ENCODE assay signal across 36 cellular contexts in genomic region chr4:35897808-35898207, GRCh38.
A peak's percentile ranks its signal among the peaks of the same experiment; 100 is the strongest.
DNase-seq lines count a peak whose midpoint lies in the region; ATAC-seq, FAIRE-seq and TF ChIP-seq lines count a peak whose summit lies in the region.
"Had no signal": no experiment of that assay in that cellular context is flagged by ENCODE, and none has a peak within 500 bp of the region (broad histone marks: within the 10 kb centered on the region; RNA-seq: fewer than 3 reads in every experiment).

No MANE protein-coding gene starts in this region.

- no peaks in the 10 kb centered on the region for H3K9me2 ChIP-seq in MM.1S (replicated peaks; ENCODE audit: insufficient read depth, low read length)

- no peaks in the 10 kb centered on the region for H3F3A ChIP-seq in MM.1S (ENCODE audit: insufficient read depth, low read length)

- DNase-seq in HepG2 (ENCODE audit: low spot score): no peak
- DNase-seq in right lobe of liver: no peak
- no peak for DNase-seq in astrocyte (ENCODE audit: low read depth)
- no peak for DNase-seq in GM12878 (ENCODE audit: low read depth, low spot score)
- DNase-seq in MM.1S: no peak
- DNase-seq in activated CD8-positive, alpha-beta memory T cell treated with anti-CD3 and anti-CD28 coated beads, Interleukin-2, amount 50 U/mL, for 4 hours: no peak
- DNase-seq: 8988T; ACHN; AML-193; BE2C; C1 segment of cervical spinal cord; Caco-2; Calu3; CD4-positive, alpha-beta memory T cell; CD4-positive, alpha-beta T cell; CD4-positive, CD25-positive, alpha-beta regulatory T cell; CD8-positive, alpha-beta memory T cell; CD8-positive, alpha-beta T cell; COR-L47; DMS 273 treated with DMSO at 0.1 percent for 48 hours; DMS153; DMS53; DMS79; DMS79 treated with DMSO at 0.1 percent for 48 hours; DND-41; EL had no signal

- CTCF ChIA-PET in HepG2 (lab: Yijun Ruan, JAX; ENCODE audit: low intra/inter-chr PET ratio, low total read pairs) (no interaction called here), GM12878 (lab: Yijun Ruan, JAX) (interaction anchor here (1.3 to 1.4 kb wide), 2 partner anchors 9 to 36 kb away, joined by 3 to 4 read pairs; no protein-coding TSS in a partner anchor)

- H3K9me3 ChIP-seq in HepG2 (ENCODE audit: low read length) (no peaks in the 10 kb centered on the region), right lobe of liver (no peaks in the 10 kb centered on the region), astrocyte (ENCODE audit: insufficient read depth, low read depth, low read length) (peaks cover 4% of the 10 kb centered on the region), GM12878 (replicated peaks; ENCODE audit: control insufficient read depth, insufficient read depth, low read length) (no peaks in the 10 kb centered on the region), MM.1S (replicated peaks; ENCODE audit: insufficient read depth, low read length) (no peaks in the 10 kb centered on the region)
- H3K9me3 ChIP-seq: A549; BE2C; BLaER1; BLaER1 treated with 17β-estradiol and CSF1 and Interleukin-3, amounts not matched to agents 10 nM and 100 nM; Caco-2 had no signal

- TF ChIP-seq CTCF in HepG2 (CRISPR knock-in tag; IDR thresholded peaks at IDR 0.05) (no peak), right lobe of liver (IDR thresholded peaks at IDR 0.05) (no peak), astrocyte (IDR thresholded peaks at IDR 0.05; ENCODE audit: insufficient read depth, low read depth, low read length) (no peak), GM12878 (IDR thresholded peaks at IDR 0.05 in 2 of 3, conservative IDR thresholded peaks at IDR 0.05 in 1 of 3; ENCODE audit: control insufficient read depth in 2 of 3, extremely low read depth in 1 of 3, insufficient read depth in 1 of 3, low read depth in 3 of 3, low read length in 3 of 3) (no peak), MM.1S (IDR thresholded peaks at IDR 0.05; ENCODE audit: low read length) (no peak)

- no peak for TF ChIP-seq POLR2A in HepG2 (IDR thresholded peaks at IDR 0.05; ENCODE audit: insufficient read depth in 1 of 2, low read depth in 2 of 2, low read length in 2 of 2)
- TF ChIP-seq POLR2A in right lobe of liver (IDR thresholded peaks at IDR 0.05): no peak
- no peak for TF ChIP-seq POLR2A in GM12878 (IDR thresholded peaks at IDR 0.05; ENCODE audit: low read depth, low read length)

- FAIRE-seq in HepG2 (lab: Jason Lieb, UNC): no peak
- peak; percentile 32 for FAIRE-seq in astrocyte (lab: Jason Lieb, UNC)
- FAIRE-seq in GM12878 (lab: Jason Lieb, UNC): no peak
- FAIRE-seq: A549, D721Med had no signal

- no peak for TF ChIP-seq RAD21 in HepG2 (CRISPR knock-in tag; IDR thresholded peaks at IDR 0.05)
- no peak for TF ChIP-seq RAD21 in GM12878 (IDR thresholded peaks at IDR 0.05; ENCODE audit: insufficient read depth, low read depth, low read length)

- H3K27me3 Mint-ChIP-seq in astrocyte (ENCODE audit: low read depth, unreplicated experiment): no peaks in the 10 kb centered on the region
- H3K27me3 Mint-ChIP-seq: B cell; CD4-positive, CD25-positive, alpha-beta regulatory T cell had no signal

- SMC1A ChIA-PET in GM12878 (lab: Charles Lee; ENCODE audit: uncharacterized antibody, unreplicated experiment): interaction anchor here (1.1 to 2.6 kb wide), 2 partner anchors 9 to 433 kb away, joined by 3 to 21 read pairs; no protein-coding TSS in a partner anchor

- H3K79me2 ChIP-seq in HepG2 (ENCODE audit: insufficient read depth, low read length): no peaks in the 10 kb centered on the region
- H3K79me2 ChIP-seq in astrocyte (ENCODE audit: insufficient read depth, low read length): no peaks in the 10 kb centered on the region
- no peaks in the 10 kb centered on the region for H3K79me2 ChIP-seq in GM12878 (ENCODE audit: control insufficient read depth, insufficient read depth, low read length)
- no peaks in the 10 kb centered on the region for H3K79me2 ChIP-seq in MM.1S (ENCODE audit: low read length)

- H3K36me3 ChIP-seq in HepG2 (replicated peaks in 1 of 2; ENCODE audit: control insufficient read depth in 1 of 2, insufficient read depth in 2 of 2, low read length in 2 of 2) (no peaks in the 10 kb centered on the region), right lobe of liver (no peaks in the 10 kb centered on the region), astrocyte (ENCODE audit: insufficient read depth, low read length) (no peaks in the 10 kb centered on the region), GM12878 (ENCODE audit: control insufficient read depth in 2 of 2, insufficient read depth in 2 of 2, low read length in 1 of 2) (no peaks in the 10 kb centered on the region), MM.1S (replicated peaks; ENCODE audit: insufficient read depth, low read length) (no peaks in the 10 kb centered on the region)
- H3K36me3 ChIP-seq: BE2C; BLaER1; BLaER1 treated with 17β-estradiol and CSF1 and Interleukin-3, amounts not matched to agents 10 nM and 100 nM had no signal

- BruUV-seq in HepG2 (replicated peaks; lab: Mats Ljungman, UMichigan) (no TSS peak), GM12878 (replicated peaks; lab: Mats Ljungman, UMichigan) (no TSS peak)

- intact Hi-C loops in HepG2 (cut with micrococcal nuclease; ENCODE audit: unreplicated experiment) (no loop called here), right lobe of liver (cut with DNase I) (no loop called here), GM12878 (cut with micrococcal nuclease; ENCODE audit: unreplicated experiment) (no loop called here)

- in situ Hi-C loops in HepG2 (cut with HindIII; ENCODE audit: extremely low pct_ligation_motif_present, low pct_unique_long_range_greater_than_20kb): no loop called here
- in situ Hi-C loops in GM12878 (cut with MboI): no loop called here

- H3K9ac ChIP-seq in HepG2 (ENCODE audit: insufficient read depth, low read depth, low read length) (no peak overlapping the region), astrocyte (ENCODE audit: low read length) (no peak overlapping the region), GM12878 (ENCODE audit: control insufficient read depth, insufficient read depth, low read length) (no peak overlapping the region), MM.1S (ENCODE audit: low read length) (no peak overlapping the region)
- H3K9ac ChIP-seq: BLaER1; BLaER1 treated with 17β-estradiol and CSF1 and Interleukin-3, amounts not matched to agents 10 nM and 100 nM had no signal

- no peak overlapping the region for H3K4me2 ChIP-seq in HepG2 (ENCODE audit: low read depth, low read length)
- H3K4me2 ChIP-seq in astrocyte (ENCODE audit: low read length): no peak overlapping the region
- no peak overlapping the region for H3K4me2 ChIP-seq in GM12878 (ENCODE audit: control insufficient read depth, insufficient read depth)
- H3K4me2 ChIP-seq in MM.1S (ENCODE audit: low read depth, low read length): no peak overlapping the region
- H3K4me2 ChIP-seq: A549; BLaER1; BLaER1 treated with 17β-estradiol and CSF1 and Interleukin-3, amounts not matched to agents 10 nM and 100 nM had no signal

- TF ChIP-seq EP300 in HepG2 (IDR thresholded peaks at IDR 0.05; ENCODE audit: low read depth in 2 of 2, low read length in 2 of 2) (no peak), HepG2 (CRISPR knock-in tag; IDR thresholded peaks at IDR 0.05; ENCODE audit: borderline replicate concordance) (no peak), GM12878 (IDR thresholded peaks at IDR 0.05; ENCODE audit: borderline replicate concordance in 1 of 2, control insufficient read depth in 1 of 2, low read depth in 2 of 2, low read length in 2 of 2) (no peak)

- no peaks in the 10 kb centered on the region for H3K4me1 Mint-ChIP-seq in astrocyte (ENCODE audit: low read depth, unreplicated experiment)
- H3K4me1 Mint-ChIP-seq: B cell; CD4-positive, alpha-beta memory T cell; CD4-positive, CD25-positive, alpha-beta regulatory T cell; CD8-positive, alpha-beta memory T cell had no signal

- H3K9me3 Mint-ChIP-seq in astrocyte (ENCODE audit: unreplicated experiment): no peaks in the 10 kb centered on the region
- H3K9me3 Mint-ChIP-seq: CD4-positive, alpha-beta T cell; CD8-positive, alpha-beta memory T cell; CD8-positive, alpha-beta T cell had no signal

- H3K4me3 ChIP-seq in HepG2 (replicated peaks in 1 of 3; ENCODE audit: insufficient read depth in 1 of 3, low read depth in 2 of 3, low read length in 3 of 3) (no peak overlapping the region), right lobe of liver (no peak overlapping the region), astrocyte (ENCODE audit: insufficient read depth, low read depth, low read length) (no peak overlapping the region), GM12878 (no peak overlapping the region), MM.1S (ENCODE audit: low read length) (no peak overlapping the region)
- H3K4me3 ChIP-seq: A549; BLaER1; BLaER1 treated with 17β-estradiol and CSF1 and Interleukin-3, amounts not matched to agents 10 nM and 100 nM had no signal

- RAD21 ChIA-PET in GM12878 (lab: Charles Lee; ENCODE audit: unreplicated experiment): no interaction called here

- H3K27me3 ChIP-seq in HepG2 (ENCODE audit: control insufficient read depth in 1 of 2, insufficient read depth in 2 of 2, low read length in 2 of 2) (no peaks in the 10 kb centered on the region), right lobe of liver (no peaks in the 10 kb centered on the region), astrocyte (ENCODE audit: insufficient read depth, low read length) (no peaks in the 10 kb centered on the region), GM12878 (replicated peaks in 1 of 2; ENCODE audit: control insufficient read depth in 2 of 2, insufficient read depth in 2 of 2, low read length in 1 of 2) (no peaks in the 10 kb centered on the region), MM.1S (replicated peaks; ENCODE audit: insufficient read depth, low read length) (no peaks in the 10 kb centered on the region)
- H3K27me3 ChIP-seq: BE2C; BLaER1; BLaER1 treated with 17β-estradiol and CSF1 and Interleukin-3, amounts not matched to agents 10 nM and 100 nM had no signal

- H3K4me1 ChIP-seq in HepG2 (ENCODE audit: insufficient read depth, low read length): no peaks in the 10 kb centered on the region
- H3K4me1 ChIP-seq in right lobe of liver: no peaks in the 10 kb centered on the region
- no peaks in the 10 kb centered on the region for H3K4me1 ChIP-seq in astrocyte (ENCODE audit: insufficient read depth, low read length)
- no peaks in the 10 kb centered on the region for H3K4me1 ChIP-seq in GM12878 (ENCODE audit: control insufficient read depth, insufficient read depth, low read length)
- H3K4me1 ChIP-seq in MM.1S (ENCODE audit: low read length): no peaks in the 10 kb centered on the region
- H3K4me1 ChIP-seq: A549, BE2C, Caco-2 had no signal

- no peaks in the 10 kb centered on the region for H3K36me3 Mint-ChIP-seq in astrocyte (ENCODE audit: low read depth, unreplicated experiment)
- H3K36me3 Mint-ChIP-seq: CD14-positive monocyte; CD4-positive, alpha-beta memory T cell; CD4-positive, CD25-positive, alpha-beta regulatory T cell; CD8-positive, alpha-beta memory T cell; CD8-positive, alpha-beta T cell had no signal

- H2AFZ ChIP-seq in HepG2 (ENCODE audit: low read length) (no peak overlapping the region), astrocyte (ENCODE audit: low read depth, low read length) (no peak overlapping the region), GM12878 (ENCODE audit: control insufficient read depth, low read depth, low read length) (no peak overlapping the region), MM.1S (ENCODE audit: low read length) (no peak overlapping the region)

- no peak overlapping the region for H3K27ac Mint-ChIP-seq in astrocyte (ENCODE audit: unreplicated experiment)
- H3K27ac Mint-ChIP-seq: B cell; CD14-positive monocyte; CD4-positive, alpha-beta T cell; CD4-positive, CD25-positive, alpha-beta regulatory T cell; CD8-positive, alpha-beta memory T cell; CD8-positive, alpha-beta T cell had no signal

- H3K4me3 Mint-ChIP-seq in astrocyte (ENCODE audit: unreplicated experiment): no peak overlapping the region
- H3K4me3 Mint-ChIP-seq: B cell; CD14-positive monocyte; CD4-positive, alpha-beta memory T cell; CD4-positive, alpha-beta T cell; CD4-positive, CD25-positive, alpha-beta regulatory T cell; CD8-positive, alpha-beta memory T cell; CD8-positive, alpha-beta T cell had no signal

- H4K20me1 ChIP-seq in HepG2 (ENCODE audit: insufficient read depth, low read length) (no peaks in the 10 kb centered on the region), astrocyte (ENCODE audit: insufficient read depth, low read length) (no peaks in the 10 kb centered on the region), GM12878 (ENCODE audit: control insufficient read depth, insufficient read depth) (no peaks in the 10 kb centered on the region), MM.1S (ENCODE audit: insufficient read depth, low read length) (no peaks in the 10 kb centered on the region)
- H4K20me1 ChIP-seq: BLaER1; BLaER1 treated with 17β-estradiol and CSF1 and Interleukin-3, amounts not matched to agents 10 nM and 100 nM had no signal

- no peak for ATAC-seq in HepG2
- ATAC-seq in right lobe of liver: no peak
- peak; percentile 55 for ATAC-seq in HG02885 (IDR thresholded peaks at IDR 0.05; ENCODE audit: poor library complexity, unreplicated experiment)
- ATAC-seq in GM12878: peak; percentile 29; the same call in 2 of the 3 replicates
- no peak for ATAC-seq in HG02840 (IDR thresholded peaks at IDR 0.05; ENCODE audit: low FRiP score, unreplicated experiment)
- ATAC-seq: A549; CD8-positive, alpha-beta T cell had no signal

- POLR2A ChIA-PET in HepG2 (lab: Yijun Ruan, JAX): no interaction called here
- POLR2A ChIA-PET in GM12878 (lab: Charles Lee): no interaction called here

- H3K27ac ChIP-seq in HepG2 (ENCODE audit: extremely low read length, insufficient read depth, low read length) (no peak overlapping the region), right lobe of liver (no peak overlapping the region), astrocyte (ENCODE audit: low read depth, low read length) (no peak overlapping the region), GM12878 (ENCODE audit: control insufficient read depth, insufficient read depth) (no peak overlapping the region), MM.1S (ENCODE audit: low read length) (no peak overlapping the region)
- H3K27ac ChIP-seq: 22Rv1; A549; BLaER1; BLaER1 treated with 17β-estradiol and CSF1 and Interleukin-3, amounts not matched to agents 10 nM and 100 nM; C4-2B had no signal

Comparison
In these comparisons a context has a peak if more than half of its experiments do, and no peak if none do; other contexts are left out.
1. ATAC-seq: peak in HG02885 (single experiment) and GM12878 (single experiment); none in HepG2 (single experiment), right lobe of liver (0 of 4) and HG02840 (single experiment).